8 cellular contexts compared by ENCODE assay signal in the genomic region with DNA sequence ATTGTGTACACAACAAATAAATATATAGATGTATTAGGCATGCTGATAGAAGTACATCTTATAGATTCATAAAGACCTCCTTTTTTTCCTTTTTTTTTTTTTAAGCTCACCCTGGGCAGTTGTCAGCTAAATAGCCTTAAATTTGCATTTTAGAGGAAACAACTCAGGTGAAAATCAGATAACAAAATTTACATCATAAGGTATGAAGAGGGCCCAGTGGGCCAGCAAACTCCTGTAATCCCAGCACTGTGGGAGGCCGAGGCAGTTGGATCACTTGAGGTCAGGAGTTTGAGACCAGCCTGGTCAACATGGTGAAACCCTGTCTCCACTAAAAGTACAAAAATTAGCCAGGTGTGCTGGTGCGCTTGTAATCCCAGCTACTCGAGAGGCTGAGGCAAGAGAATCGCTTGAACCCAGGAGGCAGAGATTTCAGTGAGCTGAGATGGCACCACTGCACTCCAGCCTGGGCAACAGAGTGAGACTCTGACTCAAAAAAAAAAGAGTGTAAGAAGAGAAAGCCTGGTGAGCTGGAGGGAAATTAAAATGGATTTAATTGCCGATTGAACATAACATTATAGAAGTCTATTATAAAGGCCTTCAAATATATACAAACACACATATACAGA.
A peak's percentile ranks its signal among the peaks of the same experiment; 100 is the strongest.
DNase-seq lines count a peak whose midpoint lies in the region; ATAC-seq, FAIRE-seq and TF ChIP-seq lines count a peak whose summit lies in the region.
"Not testable (repeated sequence)": the region's sequence is repeated elsewhere in the genome, so short reads cannot be mapped to it uniquely, and the experiment has no call there.

No MANE protein-coding gene starts in this region.

- FAIRE-seq in kidney (lab: Jason Lieb, UNC), result not testable (repeated sequence)

- H3K4me1 Mint-ChIP-seq in WTC11, result peaks cover 88% of the 10 kb centered on the region
- peaks cover 31% of the 10 kb centered on the region for H3K4me1 Mint-ChIP-seq in activated T-helper 2 cell treated with anti-CD3 and anti-CD28 coated beads, Interferon-gamma antibody, Interleukin-2, Interleukin-4, amounts not matched to agents 10 μg/mL and 5 μg/mL and 100 μg/mL, durations not matched to agents 14 hours and 24 hours and 36 hours (ENCODE audit: low read depth)
- peaks cover 27 to 48% of the 10 kb centered on the region in 2 donors for H3K4me1 Mint-ChIP-seq in stimulated activated naive B cell treated with anti-CD40 and anti-IgM and Interleukin-4, amounts not matched to agents 10 μg/mL and 1 μg/mL and 100 μg/mL, for 72 hours

- ATAC-seq in WTC11, result peak; percentile 66
- not testable (repeated sequence) for ATAC-seq in stimulated activated naive B cell treated with anti-CD40 and anti-IgM and Interleukin-4, amounts not matched to agents 10 μg/mL and 1 μg/mL and 100 μg/mL, for 72 hours (replicated peaks)

- not testable (repeated sequence) for H3K4me3 ChIP-seq in HUES6 (ENCODE audit: low read depth, low read length); colonic mucosa; kidney (ENCODE audit: low read length in 2 of 2)

- H3K27ac Mint-ChIP-seq in WTC11, result peak overlapping the region; percentile 67
- peak overlapping the region; percentile 7 for H3K27ac Mint-ChIP-seq in activated T-helper 2 cell treated with anti-CD3 and anti-CD28 coated beads, Interferon-gamma antibody, Interleukin-2, Interleukin-4, amounts not matched to agents 10 μg/mL and 5 μg/mL and 100 μg/mL, durations not matched to agents 14 hours and 24 hours and 36 hours
- peak overlapping the region; percentile 92 for H3K27ac Mint-ChIP-seq in stimulated activated naive B cell treated with anti-CD40 and anti-IgM and Interleukin-4, amounts not matched to agents 10 μg/mL and 1 μg/mL and 100 μg/mL, for 72 hours

- H3K4me1 ChIP-seq in HUES6 (ENCODE audit: control insufficient read depth, insufficient read depth, low read length), result peaks cover 79% of the 10 kb centered on the region
- H3K4me1 ChIP-seq in colonic mucosa; kidney (ENCODE audit: control insufficient read depth in 1 of 2, insufficient read depth in 1 of 2, low read depth in 1 of 2, low read length in 2 of 2): not testable (repeated sequence)

- H3K27ac ChIP-seq in HUES6 (ENCODE audit: low read depth, low read length) (peak overlapping the region; percentile 75; the same call in 1 of the 2 replicates), colonic mucosa (peak overlapping the region; percentile 13), epithelial cell of prostate (peak overlapping the region; percentile 82), kidney (ENCODE audit: low read depth in 2 of 2, low read length in 2 of 2) (peak overlapping the region; percentile 32 to 54)

- H3K36me3 ChIP-seq in HUES6 (ENCODE audit: control insufficient read depth, insufficient read depth, low read length); colonic mucosa; kidney (ENCODE audit: control insufficient read depth in 1 of 2, insufficient read depth in 2 of 2, low read length in 2 of 2): not testable (repeated sequence)

- H3K27me3 Mint-ChIP-seq in WTC11 (ENCODE audit: low read depth); activated T-helper 2 cell treated with anti-CD3 and anti-CD28 coated beads, Interferon-gamma antibody, Interleukin-2, Interleukin-4, amounts not matched to agents 10 μg/mL and 5 μg/mL and 100 μg/mL, durations not matched to agents 14 hours and 24 hours and 36 hours (ENCODE audit: low read depth); stimulated activated naive B cell treated with anti-CD40 and anti-IgM and Interleukin-4, amounts not matched to agents 10 μg/mL and 1 μg/mL and 100 μg/mL, for 72 hours: not testable (repeated sequence)

- H3K9ac ChIP-seq in HUES6 (ENCODE audit: low read length), result peak overlapping the region; percentile 14
- H3K9ac ChIP-seq in colonic mucosa (ENCODE audit: low read depth in 2 of 2, low read length in 2 of 2); kidney (ENCODE audit: low read length in 2 of 2): not testable (repeated sequence)

- H3K9me3 ChIP-seq in HUES6 (ENCODE audit: control insufficient read depth, insufficient read depth, low read depth, low read length); colonic mucosa; kidney (ENCODE audit: control insufficient read depth in 1 of 2, low read length in 2 of 2): not testable (repeated sequence)

- POLR2A ChIA-PET in WTC11 (lab: Charles Lee), result interaction anchor here (0.6 to 2.0 kb wide), 6 partner anchors 9 to 157 kb away, joined by 3 to 8 read pairs (median 4); a partner anchor contains a TSS

- H3K9me3 Mint-ChIP-seq in WTC11; activated T-helper 2 cell treated with anti-CD3 and anti-CD28 coated beads, Interferon-gamma antibody, Interleukin-2, Interleukin-4, amounts not matched to agents 10 μg/mL and 5 μg/mL and 100 μg/mL, durations not matched to agents 14 hours and 24 hours and 36 hours; stimulated activated naive B cell treated with anti-CD40 and anti-IgM and Interleukin-4, amounts not matched to agents 10 μg/mL and 1 μg/mL and 100 μg/mL, for 72 hours: not testable (repeated sequence)

- H3K27me3 ChIP-seq in HUES6 (ENCODE audit: control insufficient read depth, insufficient read depth, low read length); colonic mucosa: not testable (repeated sequence)

- not testable (repeated sequence) for TF ChIP-seq CTCF in WTC11 (IDR thresholded peaks at IDR 0.05); colonic mucosa (IDR thresholded peaks at IDR 0.05); kidney (IDR thresholded peaks at IDR 0.05; ENCODE audit: borderline replicate concordance, extremely low read depth, insufficient read depth)

- peak overlapping the region; percentile 37 for H3K4me3 Mint-ChIP-seq in WTC11
- not testable (repeated sequence) for H3K4me3 Mint-ChIP-seq in activated T-helper 2 cell treated with anti-CD3 and anti-CD28 coated beads, Interferon-gamma antibody, Interleukin-2, Interleukin-4, amounts not matched to agents 10 μg/mL and 5 μg/mL and 100 μg/mL, durations not matched to agents 14 hours and 24 hours and 36 hours (ENCODE audit: low read depth); stimulated activated naive B cell treated with anti-CD40 and anti-IgM and Interleukin-4, amounts not matched to agents 10 μg/mL and 1 μg/mL and 100 μg/mL, for 72 hours

- intact Hi-C loops in activated T-helper 2 cell treated with anti-CD3 and anti-CD28 coated beads, Interferon-gamma antibody, Interleukin-2, Interleukin-4, amounts not matched to agents 10 μg/mL and 5 μg/mL and 100 μg/mL, durations not matched to agents 14 hours and 24 hours and 36 hours (cut with micrococcal nuclease); colonic mucosa (cut with DNase I); kidney (cut with DNase I): not testable (repeated sequence)

- peak; percentile 50 for DNase-seq in ELF-1 (ENCODE audit: low read depth, low spot score)
- peak; percentile 49 for DNase-seq in WTC11 (ENCODE audit: low spot score)
- not testable (repeated sequence) for DNase-seq in activated T-helper 2 cell treated with anti-CD3 and anti-CD28 coated beads, Interferon-gamma antibody, Interleukin-2, Interleukin-4, amounts not matched to agents 10 μg/mL and 5 μg/mL and 100 μg/mL, durations not matched to agents 14 hours and 24 hours and 36 hours (ENCODE audit: low spot score); colonic mucosa; epithelial cell of prostate (ENCODE audit: low read depth, low spot score); kidney; stimulated activated naive B cell treated with anti-CD40 and anti-IgM and Interleukin-4, amounts not matched to agents 10 μg/mL and 1 μg/mL and 100 μg/mL, for 72 hours

- not testable (repeated sequence) for H3K36me3 Mint-ChIP-seq in WTC11; activated T-helper 2 cell treated with anti-CD3 and anti-CD28 coated beads, Interferon-gamma antibody, Interleukin-2, Interleukin-4, amounts not matched to agents 10 μg/mL and 5 μg/mL and 100 μg/mL, durations not matched to agents 14 hours and 24 hours and 36 hours (ENCODE audit: low read depth); stimulated activated naive B cell treated with anti-CD40 and anti-IgM and Interleukin-4, amounts not matched to agents 10 μg/mL and 1 μg/mL and 100 μg/mL, for 72 hours

- CTCF ChIA-PET in WTC11 (lab: Charles Lee), result interaction anchor here (0.7 to 2.0 kb wide), 5 partner anchors 14 to 293 kb away, joined by 3 to 8 read pairs (median 5); a partner anchor contains a TSS

TF ChIP-seq in WTC11, 78 proteins besides CTCF, POLR2A, EP300 and RAD21 (continues in another document):
- TF ChIP-seq, protein P1, sequence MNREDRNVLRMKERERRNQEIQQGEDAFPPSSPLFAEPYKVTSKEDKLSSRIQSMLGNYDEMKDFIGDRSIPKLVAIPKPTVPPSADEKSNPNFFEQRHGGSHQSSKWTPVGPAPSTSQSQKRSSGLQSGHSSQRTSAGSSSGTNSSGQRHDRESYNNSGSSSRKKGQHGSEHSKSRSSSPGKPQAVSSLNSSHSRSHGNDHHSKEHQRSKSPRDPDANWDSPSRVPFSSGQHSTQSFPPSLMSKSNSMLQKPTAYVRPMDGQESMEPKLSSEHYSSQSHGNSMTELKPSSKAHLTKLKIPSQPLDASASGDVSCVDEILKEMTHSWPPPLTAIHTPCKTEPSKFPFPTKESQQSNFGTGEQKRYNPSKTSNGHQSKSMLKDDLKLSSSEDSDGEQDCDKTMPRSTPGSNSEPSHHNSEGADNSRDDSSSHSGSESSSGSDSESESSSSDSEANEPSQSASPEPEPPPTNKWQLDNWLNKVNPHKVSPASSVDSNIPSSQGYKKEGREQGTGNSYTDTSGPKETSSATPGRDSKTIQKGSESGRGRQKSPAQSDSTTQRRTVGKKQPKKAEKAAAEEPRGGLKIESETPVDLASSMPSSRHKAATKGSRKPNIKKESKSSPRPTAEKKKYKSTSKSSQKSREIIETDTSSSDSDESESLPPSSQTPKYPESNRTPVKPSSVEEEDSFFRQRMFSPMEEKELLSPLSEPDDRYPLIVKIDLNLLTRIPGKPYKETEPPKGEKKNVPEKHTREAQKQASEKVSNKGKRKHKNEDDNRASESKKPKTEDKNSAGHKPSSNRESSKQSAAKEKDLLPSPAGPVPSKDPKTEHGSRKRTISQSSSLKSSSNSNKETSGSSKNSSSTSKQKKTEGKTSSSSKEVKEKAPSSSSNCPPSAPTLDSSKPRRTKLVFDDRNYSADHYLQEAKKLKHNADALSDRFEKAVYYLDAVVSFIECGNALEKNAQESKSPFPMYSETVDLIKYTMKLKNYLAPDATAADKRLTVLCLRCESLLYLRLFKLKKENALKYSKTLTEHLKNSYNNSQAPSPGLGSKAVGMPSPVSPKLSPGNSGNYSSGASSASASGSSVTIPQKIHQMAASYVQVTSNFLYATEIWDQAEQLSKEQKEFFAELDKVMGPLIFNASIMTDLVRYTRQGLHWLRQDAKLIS (CRISPR knock-in tag; IDR thresholded peaks at IDR 0.05; ENCODE audit: borderline replicate concordance), result peak; percentile 20; the same call in 1 of the 2 replicates

Comparison
In these comparisons a context has a peak if more than half of its experiments do, and no peak if none do; other contexts are left out.
1. H3K27ac ChIP-seq: peak in every context shown above with its lines; median percentile 82 in epithelial cell of prostate; 75 in HUES6; 43 in kidney; 13 in colonic mucosa.
2. H3K27ac Mint-ChIP-seq: peak in every context shown above with its lines; median percentile 92 in stimulated activated naive B cell treated with anti-CD40 and anti-IgM and Interleukin-4, amounts not matched to agents 10 μg/mL and 1 μg/mL and 100 μg/mL, for 72 hours; 67 in WTC11; 7 in activated T-helper 2 cell treated with anti-CD3 and anti-CD28 coated beads, Interferon-gamma antibody, Interleukin-2, Interleukin-4, amounts not matched to agents 10 μg/mL and 5 μg/mL and 100 μg/mL, durations not matched to agents 14 hours and 24 hours and 36 hours.